In genomic region chr6:127937102-127937501, GRCh38 we compare ENCODE assay signal across 14 cellular contexts. TPM values are rescaled to one million over a fixed set of nuclear protein-coding genes. Genes with fewer than 3 reads are reported as not detected.
"Had no signal": no experiment of that assay in that cellular context is flagged by ENCODE, and none has a peak within 500 bp of the region (broad histone marks: within the 10 kb centered on the region; RNA-seq: fewer than 3 reads in every experiment).

No MANE protein-coding gene starts in this region.

- H3K36me3 ChIP-seq: stomach had no signal

- H3K27ac Mint-ChIP-seq: endodermal cell, nephron progenitor cell had no signal

- ATAC-seq: body of pancreas, left lobe of liver had no signal

- H3K4me3 Mint-ChIP-seq: endodermal cell, nephron progenitor cell had no signal

- H3K4me3 ChIP-seq: body of pancreas, stomach had no signal

- H3K27ac ChIP-seq: body of pancreas, stomach had no signal

- H3K4me1 Mint-ChIP-seq: nephron progenitor cell had no signal

- H3K4me1 ChIP-seq: body of pancreas had no signal

- DNase-seq: activated CD4-positive, alpha-beta T cell treated with anti-CD3 and anti-CD28 coated beads for 1 hour; activated CD4-positive, alpha-beta T cell treated with anti-CD3 and anti-CD28 coated beads, Interleukin-2, amount 50 U/mL, for 48 hours; activated naive CD4-positive, alpha-beta T cell treated with Interleukin-2 at 50 U/mL for 16 hours; body of pancreas; endodermal cell; foreskin melanocyte; head of caudate nucleus; islet precursor cell; nephron progenitor cell; stimulated activated CD4-positive, alpha-beta T cell treated with anti-CD3 and anti-CD28 coated beads, Interleukin-4, amount 100 ng/mL, for 1 hour; stimulated activated CD8-positive, alpha-beta memory T cell treated with anti-CD3 and anti-CD28 coated beads, Interleukin-4, amount 100 ng/mL, for 48 hours; stomach had no signal

- H3K27me3 ChIP-seq: body of pancreas, stomach had no signal

RNA-seq across cellular contexts. Expression of gene THEMIS, which starts 36.2 kb away (rescaled TPM):
- total RNA-seq: dermis microvascular lymphatic vessel endothelial cell, endodermal cell had no signal
